ENCODE assay signal across 8 cellular contexts in genomic region chr9:137588891-137589290, GRCh38. TPM values are rescaled to one million over a fixed set of nuclear protein-coding genes. Genes with fewer than 3 reads are reported as not detected.
A peak's percentile ranks its signal among the peaks of the same experiment; 100 is the strongest.
DNase-seq lines count a peak whose midpoint lies in the region; ATAC-seq and TF ChIP-seq lines count a peak whose summit lies in the region.

No MANE protein-coding gene starts in this region.

- H3K27ac Mint-ChIP-seq in stimulated activated memory B cell treated with anti-CD40 and anti-IgM and Interleukin-4, amounts not matched to agents 10 μg/mL and 1 μg/mL and 100 μg/mL, for 72 hours, result no peak overlapping the region

- no peak for TF ChIP-seq CTCF in WI38 (IDR thresholded peaks at IDR 0.05; ENCODE audit: low read depth, low read length)

- peak overlapping the region; percentile 73 for H3K4me3 ChIP-seq in WI38 (ENCODE audit: low read depth, low read length)

- peak overlapping the region; percentile 87 for H3K4me3 Mint-ChIP-seq in activated T-cell treated with anti-CD3 and anti-CD28 coated beads, Interleukin-2, amount 50 U/mL, for 4 hours
- H3K4me3 Mint-ChIP-seq in stimulated activated memory B cell treated with anti-CD40 and anti-IgM and Interleukin-4, amounts not matched to agents 10 μg/mL and 1 μg/mL and 100 μg/mL, for 72 hours, result peak overlapping the region; percentile 31

- peaks cover 13% of the 10 kb centered on the region for H3K4me1 Mint-ChIP-seq in activated T-cell treated with anti-CD3 and anti-CD28 coated beads, Interleukin-2, amount 50 U/mL, for 4 hours (ENCODE audit: low read depth)
- H3K4me1 Mint-ChIP-seq in stimulated activated memory B cell treated with anti-CD40 and anti-IgM and Interleukin-4, amounts not matched to agents 10 μg/mL and 1 μg/mL and 100 μg/mL, for 72 hours, result peaks cover 25% of the 10 kb centered on the region

- H3K9me3 Mint-ChIP-seq in activated T-cell treated with anti-CD3 and anti-CD28 coated beads, Interleukin-2, amount 50 U/mL, for 4 hours, result no peaks in the 10 kb centered on the region
- H3K9me3 Mint-ChIP-seq in stimulated activated memory B cell treated with anti-CD40 and anti-IgM and Interleukin-4, amounts not matched to agents 10 μg/mL and 1 μg/mL and 100 μg/mL, for 72 hours, result no peaks in the 10 kb centered on the region

- no peak for ATAC-seq in activated T-cell treated with anti-CD3 and anti-CD28 coated beads, Interleukin-2, amount 50 U/mL, for 4 hours
- no peak for ATAC-seq in stimulated activated memory B cell treated with anti-CD40 and anti-IgM and Interleukin-4, amounts not matched to agents 10 μg/mL and 1 μg/mL and 100 μg/mL, for 72 hours
- ATAC-seq in GM21515 (IDR thresholded peaks at IDR 0.05; ENCODE audit: unreplicated experiment) (no peak), GM21381 (IDR thresholded peaks at IDR 0.05; ENCODE audit: unreplicated experiment) (no peak)

- no peaks in the 10 kb centered on the region for H3K27me3 Mint-ChIP-seq in activated T-cell treated with anti-CD3 and anti-CD28 coated beads, Interleukin-2, amount 50 U/mL, for 4 hours (ENCODE audit: low read depth)
- H3K27me3 Mint-ChIP-seq in stimulated activated memory B cell treated with anti-CD40 and anti-IgM and Interleukin-4, amounts not matched to agents 10 μg/mL and 1 μg/mL and 100 μg/mL, for 72 hours, result no peaks in the 10 kb centered on the region

- DNase-seq in activated T-cell treated with anti-CD3 and anti-CD28 coated beads, Interleukin-2, amount 50 U/mL, for 4 hours, result no peak
- DNase-seq in activated T-cell treated with anti-CD3 and anti-CD28 coated beads for 4 hours (no peak), fibroblast of peridontal ligament (ENCODE audit: extremely low read depth) (peak; percentile 43), SIG-M5 (lab: John Stamatoyannopoulos, UW) (no peak)

- peaks cover 12% of the 10 kb centered on the region for H3K36me3 Mint-ChIP-seq in activated T-cell treated with anti-CD3 and anti-CD28 coated beads, Interleukin-2, amount 50 U/mL, for 4 hours (ENCODE audit: insufficient read depth)
- peaks cover 18% of the 10 kb centered on the region for H3K36me3 Mint-ChIP-seq in stimulated activated memory B cell treated with anti-CD40 and anti-IgM and Interleukin-4, amounts not matched to agents 10 μg/mL and 1 μg/mL and 100 μg/mL, for 72 hours

RNA-seq across cellular contexts. Expression of gene ZMYND19, which starts 1.4 kb away (rescaled TPM):
- total RNA-seq in activated T-cell treated with anti-CD3 and anti-CD28 coated beads, Interleukin-2, amount 50 U/mL, for 4 hours, result 100 to 1,000 TPM in 2 of 3 donors, 10 to 100 TPM in 1; 98.6 to 122 (median 106) TPM

RNA-seq across cellular contexts. Expression of gene DPH7, which starts 10.2 kb away (rescaled TPM):
- total RNA-seq in activated T-cell treated with anti-CD3 and anti-CD28 coated beads, Interleukin-2, amount 50 U/mL, for 4 hours, result 10 to 100 TPM; 34.1 to 37.7 (median 35.2) TPM

RNA-seq across cellular contexts. Expression of gene ARRDC1, which starts 16.6 kb away (rescaled TPM):
- total RNA-seq in activated T-cell treated with anti-CD3 and anti-CD28 coated beads, Interleukin-2, amount 50 U/mL, for 4 hours, result 10 to 100 TPM; 27.5 to 39.3 (median 33.8) TPM

RNA-seq across cellular contexts. Expression of gene EHMT1, which starts 29.9 kb away (rescaled TPM):
- total RNA-seq in activated T-cell treated with anti-CD3 and anti-CD28 coated beads, Interleukin-2, amount 50 U/mL, for 4 hours, result 10 to 100 TPM; 76.6 to 79.1 (median 78.1) TPM

RNA-seq across cellular contexts. Expression of gene MRPL41, which starts 37.2 kb away (rescaled TPM):
- total RNA-seq in activated T-cell treated with anti-CD3 and anti-CD28 coated beads, Interleukin-2, amount 50 U/mL, for 4 hours, result 10 to 100 TPM; 81.6 to 99.0 (median 86.3) TPM
